In the genomic region with DNA sequence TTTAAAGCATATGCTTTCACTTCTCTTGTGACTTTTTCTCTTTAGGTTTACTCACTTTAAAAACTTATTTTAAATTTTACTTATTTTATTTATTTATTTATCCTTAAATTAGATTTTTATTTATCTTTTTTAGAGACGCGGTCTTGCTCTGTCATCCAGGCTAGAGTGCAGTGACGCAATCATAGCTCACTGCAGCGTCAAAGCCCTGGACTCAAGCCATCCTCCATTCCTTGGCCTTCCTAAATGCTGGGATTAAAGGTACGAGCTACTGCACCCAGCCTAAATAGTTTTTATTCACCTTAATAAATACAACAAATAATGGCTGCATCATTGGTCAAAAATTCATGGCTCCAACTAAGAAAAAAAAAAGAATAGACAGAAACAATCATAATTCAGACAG, we compare ENCODE assay signal across 1 cellular context.
A peak's percentile ranks its signal among the peaks of the same experiment; 100 is the strongest.
TF ChIP-seq lines count a peak whose summit lies in the region.

No MANE protein-coding gene starts in this region.

TF ChIP-seq in IMR-90, 13 proteins besides CTCF, POLR2A, EP300 and RAD21:
- TF ChIP-seq MAZ (IDR thresholded peaks at IDR 0.05; ENCODE audit: borderline replicate concordance, low read depth, low read length) (no peak), CEBPB (IDR thresholded peaks at IDR 0.05; ENCODE audit: low read depth, low read length) (peak; percentile 90), FOS (IDR thresholded peaks at IDR 0.05; ENCODE audit: low read depth, low read length) (no peak), BHLHE40 (IDR thresholded peaks at IDR 0.05; ENCODE audit: low read depth, low read length) (no peak), CHD1 (IDR thresholded peaks at IDR 0.05; ENCODE audit: low read depth, low read length) (no peak), SMC3 (IDR thresholded peaks at IDR 0.05; ENCODE audit: low read depth, low read length) (no peak), MAFK (IDR thresholded peaks at IDR 0.05; ENCODE audit: low read depth, low read length) (no peak)
- TF ChIP-seq, protein P1, sequence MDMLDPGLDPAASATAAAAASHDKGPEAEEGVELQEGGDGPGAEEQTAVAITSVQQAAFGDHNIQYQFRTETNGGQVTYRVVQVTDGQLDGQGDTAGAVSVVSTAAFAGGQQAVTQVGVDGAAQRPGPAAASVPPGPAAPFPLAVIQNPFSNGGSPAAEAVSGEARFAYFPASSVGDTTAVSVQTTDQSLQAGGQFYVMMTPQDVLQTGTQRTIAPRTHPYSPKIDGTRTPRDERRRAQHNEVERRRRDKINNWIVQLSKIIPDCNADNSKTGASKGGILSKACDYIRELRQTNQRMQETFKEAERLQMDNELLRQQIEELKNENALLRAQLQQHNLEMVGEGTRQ (IDR thresholded peaks at IDR 0.05; ENCODE audit: low read depth, low read length) = no peak
TF ChIP-seq in IMR-90: peak in this region for 1.
